Comparison of ENCODE assay signal across 12 cellular contexts in the genomic region with DNA sequence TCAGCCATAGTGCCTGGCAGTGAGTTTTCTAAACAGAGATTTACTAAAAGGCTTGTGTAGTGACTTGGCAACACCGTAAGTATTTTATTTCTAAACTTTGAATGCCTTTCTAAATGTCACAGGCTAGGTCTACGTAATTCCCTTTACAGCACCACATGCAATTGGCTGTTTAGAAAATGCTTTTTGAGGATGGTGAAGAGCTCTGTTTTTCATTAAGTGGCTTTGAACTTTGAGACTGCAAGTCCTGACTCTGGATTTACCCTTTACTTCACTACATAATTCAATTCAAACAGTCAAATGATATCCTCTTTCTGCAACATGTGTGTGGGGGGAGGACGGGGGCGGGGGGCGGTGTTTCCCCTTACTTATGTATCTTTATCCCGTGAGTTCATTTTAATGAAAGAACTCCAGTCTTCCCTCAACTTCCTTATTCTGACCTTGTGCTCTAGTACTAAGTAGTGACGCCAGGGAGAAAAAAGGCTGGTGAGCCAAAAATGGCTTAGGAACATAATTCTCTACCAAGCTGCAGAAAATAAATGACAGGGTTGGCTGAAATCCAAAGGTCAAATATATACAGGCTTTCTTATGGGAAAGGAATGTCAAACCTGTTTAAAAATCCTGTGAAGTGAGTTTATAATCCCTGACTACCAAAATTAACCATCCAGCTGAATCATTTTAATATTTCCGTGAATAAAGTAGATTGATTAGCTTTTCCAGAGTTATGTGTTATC.
DNase-seq lines count a peak whose midpoint lies in the region; TF ChIP-seq lines count a peak whose summit lies in the region.
"Had no signal": no experiment of that assay in that cellular context is flagged by ENCODE, and none has a peak within 500 bp of the region (broad histone marks: within the 10 kb centered on the region; RNA-seq: fewer than 3 reads in every experiment).

No MANE protein-coding gene starts in this region.

- H3K9me3 Mint-ChIP-seq in nephron: no peaks in the 10 kb centered on the region

- H3K4me3 ChIP-seq in NB4 (ENCODE audit: low read depth, low read length): no peak overlapping the region
- H3K4me3 ChIP-seq: gastrocnemius medialis had no signal

- H3K27ac Mint-ChIP-seq in nephron: peak overlapping the region; percentile 84 to 96 (median 91)

- DNase-seq in EH (ENCODE audit: low read depth): peak; percentile 71
- DNase-seq in NB4 (ENCODE audit: low read depth): peak; percentile 14
- peak; percentile 68 for DNase-seq in dedifferentiated amniotic fluid mesenchymal stem cell (ENCODE audit: extremely low spot score)
- DNase-seq in activated CD4-positive, alpha-beta T cell treated with anti-CD3 and anti-CD28 coated beads, Interleukin-2, amount 50 U/mL, for 1 hour: no peak
- DNase-seq in NAMALWA (ENCODE audit: low spot score): no peak
- no peak for DNase-seq in activated naive CD4-positive, alpha-beta T cell treated with Interleukin-2 at 50 U/mL for 16 hours
- no peak for DNase-seq in Ammon's horn (ENCODE audit: low spot score)
- DNase-seq: nucleus accumbens; SHP77 treated with DMSO at 0.1 percent for 48 hours; stimulated activated naive CD4-positive, alpha-beta T cell had no signal

- peak overlapping the region in 1 of 3 experiments; percentile 3 for H3K4me3 Mint-ChIP-seq in nephron

- no peak for TF ChIP-seq CTCF in NB4 (IDR thresholded peaks at IDR 0.05; ENCODE audit: low read depth, low read length)
- TF ChIP-seq CTCF in nephron (IDR thresholded peaks at IDR 0.05; ENCODE audit: unreplicated experiment in 3 of 3): no peak

- TF ChIP-seq POLR2A in NB4 (IDR thresholded peaks at IDR 0.05; ENCODE audit: extremely low read depth, insufficient read length): no peak

- peaks cover 28% of the 10 kb centered on the region for H3K4me1 Mint-ChIP-seq in nephron

- no peaks in the 10 kb centered on the region for H3K36me3 Mint-ChIP-seq in nephron (ENCODE audit: low read depth)

- no peaks in the 10 kb centered on the region for H3K27me3 Mint-ChIP-seq in nephron (ENCODE audit: low read depth)

Comparison
In these comparisons a context has a peak if more than half of its experiments do, and no peak if none do; other contexts are left out.
1. DNase-seq: peak in EH (single experiment), NB4 (single experiment) and dedifferentiated amniotic fluid mesenchymal stem cell (single experiment); none in activated CD4-positive, alpha-beta T cell treated with anti-CD3 and anti-CD28 coated beads, Interleukin-2, amount 50 U/mL, for 1 hour (single experiment), NAMALWA (single experiment), activated naive CD4-positive, alpha-beta T cell treated with Interleukin-2 at 50 U/mL for 16 hours (single experiment) and Ammon's horn (single experiment).